Comparison of ENCODE assay signal across 16 cellular contexts in the genomic region with DNA sequence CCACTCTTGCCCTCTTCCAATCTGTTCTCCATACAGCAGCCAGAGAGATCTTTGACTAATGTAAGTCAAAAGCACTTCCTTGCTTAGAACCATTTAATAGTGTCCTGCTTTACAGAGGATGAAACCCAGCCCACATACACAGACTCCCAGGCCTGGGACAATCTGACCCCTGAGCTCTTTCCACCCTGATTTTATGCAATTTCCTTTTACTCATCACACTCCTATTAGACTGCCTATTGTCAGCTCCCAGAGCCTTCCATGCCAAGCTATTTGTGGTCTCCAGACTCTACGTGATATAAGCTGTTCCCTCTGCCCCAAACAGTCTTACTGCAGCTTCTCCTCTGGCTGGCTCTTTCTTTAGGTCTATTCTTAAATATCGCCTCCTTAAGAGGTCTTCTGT. TPM values are rescaled to one million over a fixed set of nuclear protein-coding genes. Genes with fewer than 3 reads are reported as not detected.
DNase-seq lines count a peak whose midpoint lies in the region; ATAC-seq and TF ChIP-seq lines count a peak whose summit lies in the region.
"Had no signal": no experiment of that assay in that cellular context is flagged by ENCODE, and none has a peak within 500 bp of the region (broad histone marks: within the 10 kb centered on the region; RNA-seq: fewer than 3 reads in every experiment).

No MANE protein-coding gene starts in this region.

- H3K27ac ChIP-seq in RWPE2 (ENCODE audit: poor library complexity, severe bottlenecking), result peak overlapping the region; percentile 31
- peak overlapping the region; percentile 20 for H3K27ac ChIP-seq in fibroblast of lung (ENCODE audit: insufficient read depth, low read length)
- H3K27ac ChIP-seq: dorsolateral prefrontal cortex, hepatocyte, uterus had no signal

- ATAC-seq in RWPE2 (ENCODE audit: low read depth), result peak; percentile 83
- ATAC-seq in GM18502 (IDR thresholded peaks at IDR 0.05; ENCODE audit: poor library complexity, unreplicated experiment), result no peak
- ATAC-seq in HG03565 (IDR thresholded peaks at IDR 0.05; ENCODE audit: unreplicated experiment), result no peak
- no peak for ATAC-seq in HG03442 (IDR thresholded peaks at IDR 0.05; ENCODE audit: unreplicated experiment)

- H3K4me2 ChIP-seq in fibroblast of lung (ENCODE audit: extremely low read depth, insufficient read depth, low read length), result no peak overlapping the region
- H3K4me2 ChIP-seq: hepatocyte had no signal

- TF ChIP-seq CTCF in RWPE2 (IDR thresholded peaks at IDR 0.05; ENCODE audit: poor library complexity, severe bottlenecking) (no peak), fibroblast of lung (conservative IDR thresholded peaks at IDR 0.05 in 1 of 2, IDR thresholded peaks at IDR 0.05 in 1 of 2; ENCODE audit: low read depth in 1 of 2, low read length in 2 of 2) (no peak)

- H3K36me3 ChIP-seq in RWPE2 (ENCODE audit: low read depth), result no peaks in the 10 kb centered on the region
- H3K36me3 ChIP-seq in fibroblast of lung (ENCODE audit: control insufficient read depth, insufficient read depth, low read length), result no peaks in the 10 kb centered on the region
- H3K36me3 ChIP-seq: uterus had no signal

- H3K4me1 ChIP-seq in RWPE2 (ENCODE audit: insufficient read depth, poor library complexity, severe bottlenecking) (peaks cover 12% of the 10 kb centered on the region), fibroblast of lung (ENCODE audit: control insufficient read depth, extremely low read depth, insufficient read depth, low read length) (peaks cover 6% of the 10 kb centered on the region)
- H3K4me1 ChIP-seq: uterus had no signal

- H3K27me3 ChIP-seq in RWPE2 (ENCODE audit: insufficient read depth, poor library complexity, severe bottlenecking), result no peaks in the 10 kb centered on the region
- H3K27me3 ChIP-seq in fibroblast of lung (ENCODE audit: control insufficient read depth, insufficient read depth, low read length), result no peaks in the 10 kb centered on the region
- H3K27me3 ChIP-seq: dorsolateral prefrontal cortex, hepatocyte, uterus had no signal

- H4K20me1 ChIP-seq in fibroblast of lung (ENCODE audit: control insufficient read depth, extremely low read depth, insufficient read depth, low read length), result no peaks in the 10 kb centered on the region

- H3K4me3 ChIP-seq in RWPE2 (ENCODE audit: severe bottlenecking) (no peak overlapping the region), fibroblast of lung (replicated peaks in 1 of 4; ENCODE audit: control extremely low read depth in 1 of 4, insufficient read depth in 1 of 4, low read depth in 3 of 4, low read length in 4 of 4) (no peak overlapping the region), skeletal muscle cell (ENCODE audit: low read depth, low read length) (no peak overlapping the region)
- H3K4me3 ChIP-seq: dorsolateral prefrontal cortex, hepatocyte, uterus had no signal

- H3K79me2 ChIP-seq in fibroblast of lung (ENCODE audit: control insufficient read depth, insufficient read depth, low read length), result no peaks in the 10 kb centered on the region
- H3K79me2 ChIP-seq: hepatocyte had no signal

- no peak overlapping the region for H2AFZ ChIP-seq in fibroblast of lung (ENCODE audit: low read length)
- H2AFZ ChIP-seq: hepatocyte had no signal

- H3K9ac ChIP-seq in fibroblast of lung (ENCODE audit: insufficient read depth, low read length), result no peak overlapping the region

- no peaks in the 10 kb centered on the region for H3K9me3 ChIP-seq in RWPE2 (ENCODE audit: severe bottlenecking)
- H3K9me3 ChIP-seq in fibroblast of lung (ENCODE audit: control insufficient read depth, insufficient read depth, low read depth, low read length), result no peaks in the 10 kb centered on the region
- H3K9me3 ChIP-seq: uterus had no signal

- DNase-seq in GM03348 (ENCODE audit: low spot score), result peak; percentile 60
- no peak for DNase-seq in RWPE2 (ENCODE audit: low spot score)
- peak; percentile 50 to 52 for DNase-seq in fibroblast of lung (ENCODE audit: low read depth in 2 of 2)
- peak; percentile 87 for DNase-seq in skeletal muscle cell (ENCODE audit: low read depth)
- no peak for DNase-seq in inferior parietal cortex (ENCODE audit: extremely low spot score)
- DNase-seq: activated naive CD4-positive, alpha-beta T cell treated with anti-CD3 and anti-CD28 coated beads for 36 hours; dorsolateral prefrontal cortex; kidney; NCI-H2029; NCI-H526; right cardiac atrium; uterus had no signal

RNA-seq across cellular contexts. Expression of a gene that starts 28.1 kb away (rescaled TPM):
- 50.7 and 63.2 TPM in 2 replicates for total RNA-seq in fibroblast of lung
- polyA plus RNA-seq in fibroblast of lung, result 8.8 and 9.6 TPM in 2 replicates
- polyA plus RNA-seq in fibroblast of lung (2012), result 7.7 and 11.5 TPM in 2 replicates
- polyA minus RNA-seq in fibroblast of lung (ENCODE audit: low replicate concordance), result 11.6 and 12.4 TPM in 2 replicates

Comparison
In these comparisons a context has a peak if more than half of its experiments do, and no peak if none do; other contexts are left out.
1. DNase-seq: peak in GM03348 (single experiment), fibroblast of lung (2 of 2) and skeletal muscle cell (single experiment); none in RWPE2 (single experiment) and inferior parietal cortex (single experiment).